Comparison of ENCODE assay signal across 1 cellular context in the genomic region with DNA sequence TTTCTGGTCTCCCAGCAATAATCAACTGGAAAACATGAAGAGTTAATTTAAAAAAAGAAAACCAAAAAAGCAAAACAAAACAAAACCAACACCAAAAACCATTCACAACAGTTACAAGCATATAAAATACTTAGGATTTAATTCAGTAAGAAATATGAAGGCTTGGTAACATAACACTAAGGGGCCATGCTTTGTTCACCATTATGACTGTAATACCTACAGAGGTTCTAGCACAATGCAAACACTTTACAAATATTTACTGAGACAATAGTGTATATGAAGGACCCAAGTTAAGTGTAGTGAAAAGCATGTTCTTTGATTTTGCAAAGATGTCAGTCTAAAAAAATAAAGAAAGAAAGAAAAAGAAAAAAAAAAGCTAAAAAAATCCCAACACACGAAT.
TF ChIP-seq lines count a peak whose summit lies in the region.

No MANE protein-coding gene starts in this region.

TF ChIP-seq in A549, 52 proteins besides CTCF, POLR2A, EP300 and RAD21 (continued from another document):
- TF ChIP-seq, protein P1, sequence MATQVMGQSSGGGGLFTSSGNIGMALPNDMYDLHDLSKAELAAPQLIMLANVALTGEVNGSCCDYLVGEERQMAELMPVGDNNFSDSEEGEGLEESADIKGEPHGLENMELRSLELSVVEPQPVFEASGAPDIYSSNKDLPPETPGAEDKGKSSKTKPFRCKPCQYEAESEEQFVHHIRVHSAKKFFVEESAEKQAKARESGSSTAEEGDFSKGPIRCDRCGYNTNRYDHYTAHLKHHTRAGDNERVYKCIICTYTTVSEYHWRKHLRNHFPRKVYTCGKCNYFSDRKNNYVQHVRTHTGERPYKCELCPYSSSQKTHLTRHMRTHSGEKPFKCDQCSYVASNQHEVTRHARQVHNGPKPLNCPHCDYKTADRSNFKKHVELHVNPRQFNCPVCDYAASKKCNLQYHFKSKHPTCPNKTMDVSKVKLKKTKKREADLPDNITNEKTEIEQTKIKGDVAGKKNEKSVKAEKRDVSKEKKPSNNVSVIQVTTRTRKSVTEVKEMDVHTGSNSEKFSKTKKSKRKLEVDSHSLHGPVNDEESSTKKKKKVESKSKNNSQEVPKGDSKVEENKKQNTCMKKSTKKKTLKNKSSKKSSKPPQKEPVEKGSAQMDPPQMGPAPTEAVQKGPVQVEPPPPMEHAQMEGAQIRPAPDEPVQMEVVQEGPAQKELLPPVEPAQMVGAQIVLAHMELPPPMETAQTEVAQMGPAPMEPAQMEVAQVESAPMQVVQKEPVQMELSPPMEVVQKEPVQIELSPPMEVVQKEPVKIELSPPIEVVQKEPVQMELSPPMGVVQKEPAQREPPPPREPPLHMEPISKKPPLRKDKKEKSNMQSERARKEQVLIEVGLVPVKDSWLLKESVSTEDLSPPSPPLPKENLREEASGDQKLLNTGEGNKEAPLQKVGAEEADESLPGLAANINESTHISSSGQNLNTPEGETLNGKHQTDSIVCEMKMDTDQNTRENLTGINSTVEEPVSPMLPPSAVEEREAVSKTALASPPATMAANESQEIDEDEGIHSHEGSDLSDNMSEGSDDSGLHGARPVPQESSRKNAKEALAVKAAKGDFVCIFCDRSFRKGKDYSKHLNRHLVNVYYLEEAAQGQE (IDR thresholded peaks at IDR 0.05), result no peak
- TF ChIP-seq CHD2 (IDR thresholded peaks at IDR 0.05; ENCODE audit: low read length, partially characterized antibody), result no peak
- TF ChIP-seq ZFP36 (IDR thresholded peaks at IDR 0.05; ENCODE audit: borderline replicate concordance, partially characterized antibody), result no peak
- TF ChIP-seq POLR2AphosphoS2 (conservative IDR thresholded peaks at IDR 0.05; ENCODE audit: low read length), result no peak
- TF ChIP-seq HDAC2 (IDR thresholded peaks at IDR 0.05), result no peak
- no peak for TF ChIP-seq FOSB (CRISPR knock-in tag; IDR thresholded peaks at IDR 0.05)
